Comparison of ENCODE assay signal across 27 cellular contexts in the genomic region with DNA sequence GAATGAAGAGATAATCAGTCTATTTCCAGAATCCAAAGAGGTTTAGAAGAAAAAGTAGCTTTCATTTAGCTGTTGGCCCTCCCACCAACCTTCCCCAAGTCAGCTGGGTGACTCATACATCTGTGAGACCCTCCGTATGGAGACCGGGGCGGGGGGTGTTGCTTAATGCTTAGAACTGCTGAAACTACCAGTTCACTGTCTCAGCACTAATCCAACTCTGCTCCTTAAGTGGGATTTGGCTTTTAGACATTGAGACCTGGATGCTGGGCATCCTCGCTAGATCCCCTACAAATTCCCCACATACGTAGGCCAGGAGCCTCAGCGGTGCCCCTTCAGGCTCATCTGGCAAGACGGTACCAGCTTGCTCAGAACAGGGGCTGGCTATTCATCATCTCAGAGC. TPM values are rescaled to one million over a fixed set of nuclear protein-coding genes. Genes with fewer than 3 reads are reported as not detected.
DNase-seq lines count a peak whose midpoint lies in the region; ATAC-seq, FAIRE-seq and TF ChIP-seq lines count a peak whose summit lies in the region.
"Had no signal": no experiment of that assay in that cellular context is flagged by ENCODE, and none has a peak within 500 bp of the region (broad histone marks: within the 10 kb centered on the region; RNA-seq: fewer than 3 reads in every experiment).

Gene SAG, plus strand, starts transcription at position 252 of the 400 bp plus-strand sequence. CDS start 1,374 bp downstream, outside the sequence.

- no peaks in the 10 kb centered on the region for H3K27me3 ChIP-seq in BE2C
- H3K27me3 ChIP-seq: BLaER1 had no signal

- FAIRE-seq in kidney (lab: Jason Lieb, UNC), result no peak
- FAIRE-seq: GM12891, RCC 7860 had no signal

- no peaks in the 10 kb centered on the region for H3K36me3 ChIP-seq in kidney (ENCODE audit: control insufficient read depth in 1 of 2, insufficient read depth in 2 of 2, low read length in 2 of 2)
- no peaks in the 10 kb centered on the region for H3K36me3 ChIP-seq in BE2C
- H3K36me3 ChIP-seq: BLaER1 had no signal

- no peaks in the 10 kb centered on the region for H3K27me3 Mint-ChIP-seq in central memory CD8-positive, alpha-beta T cell
- H3K27me3 Mint-ChIP-seq in stimulated activated memory B cell treated with anti-CD40 and anti-IgM and Interleukin-4, amounts not matched to agents 10 μg/mL and 1 μg/mL and 100 μg/mL, for 72 hours, result no peaks in the 10 kb centered on the region
- H3K27me3 Mint-ChIP-seq: CD4-positive, alpha-beta T cell had no signal

- peaks cover 7% of the 10 kb centered on the region for H3K4me1 Mint-ChIP-seq in central memory CD8-positive, alpha-beta T cell
- peaks cover 23% of the 10 kb centered on the region for H3K4me1 Mint-ChIP-seq in stimulated activated memory B cell treated with anti-CD40 and anti-IgM and Interleukin-4, amounts not matched to agents 10 μg/mL and 1 μg/mL and 100 μg/mL, for 72 hours

- intact Hi-C loops in kidney (cut with DNase I), result no loop called here

- ATAC-seq in central memory CD8-positive, alpha-beta T cell (replicated peaks; ENCODE audit: extremely low read depth, poor library complexity, severe bottlenecking), result no peak
- ATAC-seq in stimulated activated memory B cell treated with anti-CD40 and anti-IgM and Interleukin-4, amounts not matched to agents 10 μg/mL and 1 μg/mL and 100 μg/mL, for 72 hours, result no peak
- no peak for ATAC-seq in HG03045 (IDR thresholded peaks at IDR 0.05; ENCODE audit: unreplicated experiment)
- ATAC-seq in GM18517 (IDR thresholded peaks at IDR 0.05; ENCODE audit: unreplicated experiment), result no peak
- ATAC-seq: Right ventricle myocardium inferior had no signal

- no peak within 1 kb of the TSS for H3K4me3 ChIP-seq in kidney (ENCODE audit: low read length in 2 of 2)
- no peak within 1 kb of the TSS for H3K4me3 ChIP-seq in BE2C (ENCODE audit: low read depth, low read length)
- H3K4me3 ChIP-seq: BLaER1 had no signal

- H3K9me3 ChIP-seq in kidney (ENCODE audit: control insufficient read depth in 1 of 2, low read length in 2 of 2) (no peaks in the 10 kb centered on the region), BE2C (no peaks in the 10 kb centered on the region)
- H3K9me3 ChIP-seq: Caco-2 had no signal

- DNase-seq in NCI-H82 treated with DMSO at 0.1 percent for 48 hours (lab: John Stamatoyannopoulos, UW; ENCODE audit: unreplicated experiment) (peak; percentile 74), kidney (peak; percentile 57), NCI-H748 (lab: John Stamatoyannopoulos, UW; ENCODE audit: unreplicated experiment) (no peak), BE2C (no peak)
- no peak for DNase-seq in central memory CD8-positive, alpha-beta T cell (ENCODE audit: low spot score in 2 of 2)
- DNase-seq: Caco-2; CD4-positive, alpha-beta T cell; DMS153; GOT3; MV-4-11; NCI-H1694; NCI-H2081; NCI-H2171; NCI-H345; NCI-H524; OCI-M1 had no signal

- peak within 1 kb of the TSS; percentile 65 for H3K27ac Mint-ChIP-seq in central memory CD8-positive, alpha-beta T cell (ENCODE audit: low read depth)
- H3K27ac Mint-ChIP-seq in stimulated activated memory B cell treated with anti-CD40 and anti-IgM and Interleukin-4, amounts not matched to agents 10 μg/mL and 1 μg/mL and 100 μg/mL, for 72 hours, result peak within 1 kb of the TSS; percentile 50
- H3K27ac Mint-ChIP-seq: CD4-positive, alpha-beta T cell; IgD-negative memory B cell had no signal

- H3K9me3 Mint-ChIP-seq in central memory CD8-positive, alpha-beta T cell, result no peaks in the 10 kb centered on the region
- H3K9me3 Mint-ChIP-seq in stimulated activated memory B cell treated with anti-CD40 and anti-IgM and Interleukin-4, amounts not matched to agents 10 μg/mL and 1 μg/mL and 100 μg/mL, for 72 hours, result no peaks in the 10 kb centered on the region
- H3K9me3 Mint-ChIP-seq: CD4-positive, alpha-beta T cell; IgD-negative memory B cell had no signal

- H3K36me3 Mint-ChIP-seq in central memory CD8-positive, alpha-beta T cell (ENCODE audit: insufficient read depth), result peaks cover 2% of the 10 kb centered on the region
- H3K36me3 Mint-ChIP-seq in stimulated activated memory B cell treated with anti-CD40 and anti-IgM and Interleukin-4, amounts not matched to agents 10 μg/mL and 1 μg/mL and 100 μg/mL, for 72 hours, result no peaks in the 10 kb centered on the region
- H3K36me3 Mint-ChIP-seq: IgD-negative memory B cell had no signal

- TF ChIP-seq CTCF in kidney (IDR thresholded peaks at IDR 0.05; ENCODE audit: borderline replicate concordance, extremely low read depth, insufficient read depth) (no peak), BE2C (IDR thresholded peaks at IDR 0.05; ENCODE audit: low read depth, low read length) (no peak)

- no peak within 1 kb of the TSS for H3K27ac ChIP-seq in kidney (ENCODE audit: low read depth in 2 of 2, low read length in 2 of 2)
- H3K27ac ChIP-seq: BLaER1 had no signal

- no peak within 1 kb of the TSS for H3K4me3 Mint-ChIP-seq in central memory CD8-positive, alpha-beta T cell
- H3K4me3 Mint-ChIP-seq in stimulated activated memory B cell treated with anti-CD40 and anti-IgM and Interleukin-4, amounts not matched to agents 10 μg/mL and 1 μg/mL and 100 μg/mL, for 72 hours, result no peak within 1 kb of the TSS
- H3K4me3 Mint-ChIP-seq: CD4-positive, alpha-beta T cell had no signal

- no peak within 1 kb of the TSS for H3K9ac ChIP-seq in kidney (ENCODE audit: low read length in 2 of 2)
- H3K9ac ChIP-seq: BLaER1 had no signal

- H3K4me1 ChIP-seq in kidney (ENCODE audit: control insufficient read depth in 1 of 2, insufficient read depth in 1 of 2, low read depth in 1 of 2, low read length in 2 of 2) (no peaks in the 10 kb centered on the region), BE2C (no peaks in the 10 kb centered on the region)
- H3K4me1 ChIP-seq: Caco-2 had no signal

RNA-seq across cellular contexts. Expression of gene SAG, which starts in this region (rescaled TPM):
- total RNA-seq in kidney, result not detected
- polyA plus RNA-seq in kidney (ENCODE audit: insufficient read depth, low read depth, low replicate concordance), result not detected
- polyA plus RNA-seq in BE2C (2012; ENCODE audit: insufficient read depth, insufficient read length, low read depth), result 0.14 TPM
- total RNA-seq: Caco-2, G401, M059J, Right ventricle myocardium inferior, SK-MEL-5 had no signal
- polyA plus RNA-seq: IgD-negative memory B cell had no signal

Comparison
In these comparisons a context has a peak if more than half of its experiments do, and no peak if none do; other contexts are left out.
1. Peak in DNase-seq in kidney; RNA of the gene not detected or under 1 TPM.